ENCODE assay signal across 11 cellular contexts in the genomic region with DNA sequence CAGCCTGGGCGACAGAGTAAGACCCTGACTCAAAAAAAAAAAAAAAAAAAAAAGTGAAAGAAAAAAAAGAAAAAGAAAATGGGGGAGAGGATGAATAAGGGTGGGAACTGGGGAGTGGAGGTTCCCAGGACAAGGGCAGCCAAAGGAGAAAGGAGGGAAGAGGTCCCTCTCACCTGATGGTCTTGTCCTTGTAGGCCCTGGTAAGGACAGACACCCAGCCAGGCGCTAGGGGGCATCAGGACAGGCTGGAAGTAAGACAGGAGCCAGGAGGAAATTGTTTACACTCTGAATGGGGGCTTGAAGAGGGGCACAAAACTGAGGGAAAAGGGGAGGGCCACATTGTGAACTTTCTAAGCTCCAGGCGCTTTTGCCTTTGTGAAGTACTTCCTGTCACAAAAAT. TPM values are rescaled to one million over a fixed set of nuclear protein-coding genes. Genes with fewer than 3 reads are reported as not detected.
A peak's percentile ranks its signal among the peaks of the same experiment; 100 is the strongest.
DNase-seq lines count a peak whose midpoint lies in the region; ATAC-seq and TF ChIP-seq lines count a peak whose summit lies in the region.
"Had no signal": no experiment of that assay in that cellular context is flagged by ENCODE, and none has a peak within 500 bp of the region (broad histone marks: within the 10 kb centered on the region; RNA-seq: fewer than 3 reads in every experiment).

No MANE protein-coding gene starts in this region.

- no peaks in the 10 kb centered on the region for H3F3A ChIP-seq in Loucy (ENCODE audit: low read depth)

- no peak overlapping the region for H3K27ac Mint-ChIP-seq in activated CD4-positive, alpha-beta memory T cell treated with anti-CD3 and anti-CD28 coated beads for 36 hours
- H3K27ac Mint-ChIP-seq in activated CD4-positive, alpha-beta memory T cell treated with anti-CD3 and anti-CD28 coated beads, Interleukin-2, amount 10 ng/mL, durations not matched to agents 7 days and 5 days: no peak overlapping the region
- no peak overlapping the region for H3K27ac Mint-ChIP-seq in chondrocyte (ENCODE audit: unreplicated experiment)
- H3K27ac Mint-ChIP-seq: stimulated activated naive CD8-positive, alpha-beta T cell treated with anti-CD3 and anti-CD28 coated beads, Interleukin-15, Interleukin-2, amounts not matched to agents 100 ng/mL and 50 ng/mL, for 24 hours had no signal

- peaks cover 8% of the 10 kb centered on the region for H3K36me3 Mint-ChIP-seq in activated CD4-positive, alpha-beta memory T cell treated with anti-CD3 and anti-CD28 coated beads for 36 hours
- H3K36me3 Mint-ChIP-seq in activated CD4-positive, alpha-beta memory T cell treated with anti-CD3 and anti-CD28 coated beads, Interleukin-2, amount 10 ng/mL, durations not matched to agents 7 days and 5 days (ENCODE audit: low read depth): peaks cover 3% of the 10 kb centered on the region
- peaks cover 5% of the 10 kb centered on the region for H3K36me3 Mint-ChIP-seq in chondrocyte (ENCODE audit: low read depth)

- DNase-seq in activated CD4-positive, alpha-beta memory T cell treated with anti-CD3 and anti-CD28 coated beads for 36 hours: peak; percentile 14
- no peak for DNase-seq in activated CD4-positive, alpha-beta memory T cell treated with anti-CD3 and anti-CD28 coated beads, Interleukin-2, amount 10 ng/mL, durations not matched to agents 7 days and 5 days
- DNase-seq in chondrocyte (ENCODE audit: low spot score) (no peak), retinal pigment epithelial cell (ENCODE audit: low read depth) (no peak), MG63 (no peak), T-helper 1 cell (no peak), gastrocnemius medialis (no peak)
- DNase-seq: immature natural killer cell, retina had no signal

- H3K9me3 ChIP-seq in Loucy (ENCODE audit: insufficient read depth, low read depth, low read length) (no peaks in the 10 kb centered on the region), MG63 (no peaks in the 10 kb centered on the region), gastrocnemius medialis (no peaks in the 10 kb centered on the region)

- no peaks in the 10 kb centered on the region for H3K9me2 ChIP-seq in Loucy (replicated peaks; ENCODE audit: low read depth, low read length)

- in situ Hi-C loops in gastrocnemius medialis (cut with MboI; ENCODE audit: low sequenced_read_pairs in 4 of 4): no loop called here

- peaks cover 14% of the 10 kb centered on the region for H3K9me3 Mint-ChIP-seq in activated CD4-positive, alpha-beta memory T cell treated with anti-CD3 and anti-CD28 coated beads for 36 hours
- peaks cover 4% of the 10 kb centered on the region for H3K9me3 Mint-ChIP-seq in activated CD4-positive, alpha-beta memory T cell treated with anti-CD3 and anti-CD28 coated beads, Interleukin-2, amount 10 ng/mL, durations not matched to agents 7 days and 5 days
- H3K9me3 Mint-ChIP-seq in chondrocyte (ENCODE audit: low read depth): no peaks in the 10 kb centered on the region
- H3K9me3 Mint-ChIP-seq: immature natural killer cell had no signal

- H3K4me3 ChIP-seq in Loucy (ENCODE audit: low read length, poor library complexity, severe bottlenecking) (no peak overlapping the region), retinal pigment epithelial cell (ENCODE audit: low read length) (no peak overlapping the region), MG63 (no peak overlapping the region), gastrocnemius medialis (no peak overlapping the region)

- H2AFZ ChIP-seq in Loucy (ENCODE audit: low read length): no peak overlapping the region

- H3K4me3 Mint-ChIP-seq in activated CD4-positive, alpha-beta memory T cell treated with anti-CD3 and anti-CD28 coated beads for 36 hours: no peak overlapping the region
- no peak overlapping the region for H3K4me3 Mint-ChIP-seq in activated CD4-positive, alpha-beta memory T cell treated with anti-CD3 and anti-CD28 coated beads, Interleukin-2, amount 10 ng/mL, durations not matched to agents 7 days and 5 days
- H3K4me3 Mint-ChIP-seq in chondrocyte (ENCODE audit: unreplicated experiment): no peak overlapping the region
- H3K4me3 Mint-ChIP-seq: stimulated activated naive CD8-positive, alpha-beta T cell treated with anti-CD3 and anti-CD28 coated beads, Interleukin-15, Interleukin-2, amounts not matched to agents 100 ng/mL and 50 ng/mL, for 24 hours had no signal

- H3K4me1 ChIP-seq in Loucy (ENCODE audit: insufficient read depth, low read length, poor library complexity, severe bottlenecking): peaks cover 28% of the 10 kb centered on the region
- peaks cover 26 to 33% of the 10 kb centered on the region in 2 donors for H3K4me1 ChIP-seq in gastrocnemius medialis

- no peak overlapping the region for H3K4me2 ChIP-seq in Loucy (ENCODE audit: low read depth, low read length, poor library complexity, severe bottlenecking)

- H3K9ac ChIP-seq in Loucy (ENCODE audit: low read depth, low read length, poor library complexity, severe bottlenecking): no peak overlapping the region

- H3K4me1 Mint-ChIP-seq in activated CD4-positive, alpha-beta memory T cell treated with anti-CD3 and anti-CD28 coated beads for 36 hours (ENCODE audit: low read depth): peaks cover 13% of the 10 kb centered on the region
- peaks cover 14% of the 10 kb centered on the region for H3K4me1 Mint-ChIP-seq in activated CD4-positive, alpha-beta memory T cell treated with anti-CD3 and anti-CD28 coated beads, Interleukin-2, amount 10 ng/mL, durations not matched to agents 7 days and 5 days
- H3K4me1 Mint-ChIP-seq in chondrocyte (ENCODE audit: low read depth): peaks cover 11% of the 10 kb centered on the region

- peaks cover 6% of the 10 kb centered on the region for H4K20me1 ChIP-seq in Loucy (ENCODE audit: insufficient read depth, low read length, poor library complexity, severe bottlenecking)

- no peaks in the 10 kb centered on the region for H3K79me2 ChIP-seq in Loucy (ENCODE audit: insufficient read depth, low read length)

- CTCF ChIA-PET in activated CD4-positive, alpha-beta memory T cell treated with anti-CD3 and anti-CD28 coated beads for 36 hours (lab: Charles Lee): no interaction called here
- CTCF ChIA-PET in activated CD4-positive, alpha-beta memory T cell treated with anti-CD3 and anti-CD28 coated beads, Interleukin-2, amount 10 ng/mL, durations not matched to agents 7 days and 5 days (lab: Charles Lee): no interaction called here

- no peak for TF ChIP-seq POLR2A in gastrocnemius medialis (IDR thresholded peaks at IDR 0.05)

- POLR2A ChIA-PET in activated CD4-positive, alpha-beta memory T cell treated with anti-CD3 and anti-CD28 coated beads for 36 hours (lab: Charles Lee): no interaction called here
- POLR2A ChIA-PET in activated CD4-positive, alpha-beta memory T cell treated with anti-CD3 and anti-CD28 coated beads, Interleukin-2, amount 10 ng/mL, durations not matched to agents 7 days and 5 days (lab: Charles Lee): no interaction called here

- ATAC-seq in gastrocnemius medialis: no peak

- H3K27ac ChIP-seq in gastrocnemius medialis: no peak overlapping the region

- H3K27me3 ChIP-seq in Loucy (ENCODE audit: insufficient read depth, low read length, poor library complexity, severe bottlenecking) (no peaks in the 10 kb centered on the region), MG63 (no peaks in the 10 kb centered on the region), gastrocnemius medialis (no peaks in the 10 kb centered on the region)

- TF ChIP-seq CTCF in Loucy (conservative IDR thresholded peaks at IDR 0.05; ENCODE audit: low read length): peak; percentile 44
- TF ChIP-seq CTCF in chondrocyte (IDR thresholded peaks at IDR 0.05): peak; percentile 55
- TF ChIP-seq CTCF in retinal pigment epithelial cell (conservative IDR thresholded peaks at IDR 0.05; ENCODE audit: low read depth, low read length): peak; percentile 45
- no peak for TF ChIP-seq CTCF in gastrocnemius medialis (IDR thresholded peaks at IDR 0.05 in 4 of 5, conservative IDR thresholded peaks at IDR 0.05 in 1 of 5)

- H3K27me3 Mint-ChIP-seq in activated CD4-positive, alpha-beta memory T cell treated with anti-CD3 and anti-CD28 coated beads for 36 hours: no peaks in the 10 kb centered on the region
- H3K27me3 Mint-ChIP-seq in activated CD4-positive, alpha-beta memory T cell treated with anti-CD3 and anti-CD28 coated beads, Interleukin-2, amount 10 ng/mL, durations not matched to agents 7 days and 5 days: no peaks in the 10 kb centered on the region
- H3K27me3 Mint-ChIP-seq in chondrocyte (ENCODE audit: low read depth): no peaks in the 10 kb centered on the region
- H3K27me3 Mint-ChIP-seq: stimulated activated naive CD8-positive, alpha-beta T cell treated with anti-CD3 and anti-CD28 coated beads, Interleukin-15, Interleukin-2, amounts not matched to agents 100 ng/mL and 50 ng/mL, for 24 hours had no signal

- intact Hi-C loops in activated CD4-positive, alpha-beta memory T cell treated with anti-CD3 and anti-CD28 coated beads for 36 hours (cut with micrococcal nuclease): loop anchor here (10.0 kb wide), 3 partner anchors 172 to 522 kb away; partner anchors contain the start of genes ACOT13 and TDP2
- intact Hi-C loops in gastrocnemius medialis (cut with DNase I; ENCODE audit: low total_unique reads): loop anchor here (5.0 kb wide), 1 partner anchor 225 kb away; the partner anchor contains the start of gene C6orf62

- H3K36me3 ChIP-seq in Loucy (ENCODE audit: insufficient read depth, low read length) (no peaks in the 10 kb centered on the region), MG63 (no peaks in the 10 kb centered on the region), gastrocnemius medialis (no peaks in the 10 kb centered on the region)

RNA-seq across cellular contexts. Expression of gene ALDH5A1, which starts 2.3 kb away (rescaled TPM):
- 10 to 100 TPM; 13.1 to 13.9 TPM for total RNA-seq in activated CD4-positive, alpha-beta memory T cell treated with anti-CD3 and anti-CD28 coated beads for 36 hours
- total RNA-seq in activated CD4-positive, alpha-beta memory T cell treated with anti-CD3 and anti-CD28 coated beads, Interleukin-2, amount 10 ng/mL, durations not matched to agents 7 days and 5 days: 1 to 10 TPM; 2.5 to 3.7 TPM
- total RNA-seq in chondrocyte: 7.2 to 7.4 TPM (median 7.4 TPM) in 3 replicates
- total RNA-seq in MG63 (2014; rRNA removed; shearing (Covaris generic); ENCODE audit: low replicate concordance): 1.1 and 1.5 TPM in 2 replicates
- 10 to 100 TPM in 1 of 4 donors, 1 to 10 TPM in 3; 6.4 to 15.4 (median 6.8) TPM for total RNA-seq in gastrocnemius medialis

RNA-seq across cellular contexts. Expression of gene GPLD1, which starts 3.1 kb away (rescaled TPM):
- total RNA-seq in activated CD4-positive, alpha-beta memory T cell treated with anti-CD3 and anti-CD28 coated beads for 36 hours: under 1 TPM; 0.19 to 0.29 TPM
- under 1 TPM; 0.18 to 0.20 TPM for total RNA-seq in activated CD4-positive, alpha-beta memory T cell treated with anti-CD3 and anti-CD28 coated beads, Interleukin-2, amount 10 ng/mL, durations not matched to agents 7 days and 5 days
- 4.2 to 4.4 TPM (median 4.2 TPM) in 3 replicates for total RNA-seq in chondrocyte
- not detected in 2 replicates for total RNA-seq in MG63 (2014; rRNA removed; shearing (Covaris generic); ENCODE audit: low replicate concordance)
- 1 to 10 TPM in 1 of 4 donors, under 1 TPM in 3; 0.07 to 1.2 (median 0.28) TPM for total RNA-seq in gastrocnemius medialis

Comparison
In these comparisons a context has a peak if more than half of its experiments do, and no peak if none do; other contexts are left out.
1. CTCF ChIP-seq: peak in Loucy (single experiment), chondrocyte (single experiment) and retinal pigment epithelial cell (single experiment); none in gastrocnemius medialis (0 of 5).